In genomic region chr4:15681372-15682339, GRCh38 we compare ENCODE assay signal across 1 cellular context.
A peak's percentile ranks its signal among the peaks of the same experiment; 100 is the strongest.
TF ChIP-seq lines count a peak whose summit lies in the region.

Gene FAM200B (plus strand): TSS chr4:15681827. CDS start chr4:15686978, 5,151 bp downstream.

TF ChIP-seq in K562, 482 proteins besides CTCF, POLR2A, EP300 and RAD21 (continued from another document and continues in another):
- TF ChIP-seq ID3 (CRISPR knock-in tag; IDR thresholded peaks at IDR 0.05) (no peak), ID3 (tag; IDR thresholded peaks at IDR 0.05) (no peak), ZNF184 (CRISPR knock-in tag; IDR thresholded peaks at IDR 0.05) (no peak), E4F1 (CRISPR knock-in tag; IDR thresholded peaks at IDR 0.05; ENCODE audit: borderline replicate concordance) (no peak), SAP30 (IDR thresholded peaks at IDR 0.05; ENCODE audit: borderline replicate concordance, insufficient read depth, low read depth, low read length, poor library complexity, severe bottlenecking) (peak; percentile 97), ZNF431 (CRISPR knock-in tag; IDR thresholded peaks at IDR 0.05) (no peak), ZNF124 (CRISPR knock-in tag; IDR thresholded peaks at IDR 0.05) (no peak), MAFF (IDR thresholded peaks at IDR 0.05; ENCODE audit: low read length) (peak; percentile 84; the same call in 1 of the 2 replicates), BCLAF1 (IDR thresholded peaks at IDR 0.05; ENCODE audit: borderline replicate concordance in 1 of 2, control insufficient read depth in 1 of 2, low read depth in 2 of 2, low read length in 1 of 2) (no peak), ZNF316 (IDR thresholded peaks at IDR 0.05) (no peak), EP400 (IDR thresholded peaks at IDR 0.05) (peak; percentile 91), ZNF436 (CRISPR knock-in tag; IDR thresholded peaks at IDR 0.05) (no peak), ZNF551 (CRISPR knock-in tag; IDR thresholded peaks at IDR 0.05) (no peak), YY1 (IDR thresholded peaks at IDR 0.05; ENCODE audit: borderline replicate concordance in 1 of 3, control insufficient read depth in 1 of 3, extremely low read depth in 1 of 3, insufficient read depth in 3 of 3, insufficient read length in 1 of 3, insufficient replicate concordance in 2 of 3, low read depth in 1 of 3, low read length in 2 of 3) (peak in 2 of 3 experiments; percentile 24 to 64), NUFIP1 (IDR thresholded peaks at IDR 0.05; ENCODE audit: partially characterized antibody) (no peak), NFATC3 (IDR thresholded peaks at IDR 0.05) (no peak), RBM22 (IDR thresholded peaks at IDR 0.05; ENCODE audit: low read depth, low read length, poor library complexity, severe bottlenecking) (no peak), ZNF41 (CRISPR knock-in tag; conservative IDR thresholded peaks at IDR 0.05) (no peak), HMG20A (CRISPR knock-in tag; conservative IDR thresholded peaks at IDR 0.05) (no peak), NR0B1 (IDR thresholded peaks at IDR 0.05; ENCODE audit: partially characterized antibody) (no peak), ZBTB17 (CRISPR knock-in tag; IDR thresholded peaks at IDR 0.05) (no peak), TAF9B (IDR thresholded peaks at IDR 0.05; ENCODE audit: partially characterized antibody) (peak; percentile 74), SMARCC2 (IDR thresholded peaks at IDR 0.05; ENCODE audit: low read depth) (no peak), ZNF3 (CRISPR knock-in tag; IDR thresholded peaks at IDR 0.05) (no peak), PHB2 (IDR thresholded peaks at IDR 0.05; ENCODE audit: low read depth) (no peak), BDP1 (IDR thresholded peaks at IDR 0.05; ENCODE audit: insufficient read depth, insufficient read length) (no peak), RBM39 (optimal IDR thresholded peaks at IDR 0.05; ENCODE audit: low read depth, low read length) (no peak), U2AF2 (optimal IDR thresholded peaks at IDR 0.05; ENCODE audit: low read depth, low read length) (no peak), CC2D1A (IDR thresholded peaks at IDR 0.05) (peak; percentile 95), ZBTB33 (CRISPR knock-in tag; IDR thresholded peaks at IDR 0.05) (no peak), FOXP1 (CRISPR knock-in tag; IDR thresholded peaks at IDR 0.05) (0 out of 2 replicates have a peak, but pooled peaks have one; percentile 65), ZKSCAN1 (IDR thresholded peaks at IDR 0.05; ENCODE audit: low read depth, low read length) (no peak), CREM (IDR thresholded peaks at IDR 0.05; ENCODE audit: low read depth) (peak; percentile 33; the same call in 1 of the 2 replicates), ELF2 (CRISPR knock-in tag; IDR thresholded peaks at IDR 0.05) (no peak; the same call in 1 of the 2 replicates), HNRNPLL (IDR thresholded peaks at IDR 0.05; ENCODE audit: low read depth, low read length, poor library complexity, severe bottlenecking) (peak; percentile 92), CHCHD3 (CRISPR knock-in tag; IDR thresholded peaks at IDR 0.05) (no peak), SAFB (IDR thresholded peaks at IDR 0.05; ENCODE audit: borderline replicate concordance, low read depth, low read length) (no peak), BRCA1 (IDR thresholded peaks at IDR 0.05) (no peak), BRCA1 (CRISPR knock-in tag; IDR thresholded peaks at IDR 0.05) (no peak), HDAC2 (IDR thresholded peaks at IDR 0.05) (0 out of 2 replicates have a peak, but pooled peaks have one; percentile 57), POLR3G (IDR thresholded peaks at IDR 0.05; ENCODE audit: extremely low read depth, insufficient read length, insufficient replicate concordance) (no peak), ZBTB5 (IDR thresholded peaks at IDR 0.05) (no peak), ASH1L (IDR thresholded peaks at IDR 0.05; ENCODE audit: borderline replicate concordance, low read depth, partially characterized antibody) (no peak), TAL1 (IDR thresholded peaks at IDR 0.05) (no peak), WHSC1 (IDR thresholded peaks at IDR 0.05; ENCODE audit: low read length) (no peak), ZKSCAN3 (CRISPR knock-in tag; IDR thresholded peaks at IDR 0.05) (no peak), TBL1XR1 (IDR thresholded peaks at IDR 0.05; ENCODE audit: low read length in 2 of 2) (no peak), ZBTB12 (CRISPR knock-in tag; IDR thresholded peaks at IDR 0.05) (no peak), ZBTB1 (CRISPR knock-in tag; IDR thresholded peaks at IDR 0.05; ENCODE audit: borderline replicate concordance, low read depth) (no peak), RBFOX2 (IDR thresholded peaks at IDR 0.05; ENCODE audit: low read depth, low read length) (peak; percentile 96), ZNF586 (CRISPR knock-in tag; conservative IDR thresholded peaks at IDR 0.05) (no peak), HES1 (IDR thresholded peaks at IDR 0.05; ENCODE audit: low read depth) (no peak), DEAF1 (CRISPR knock-in tag; IDR thresholded peaks at IDR 0.05) (no peak), HSF4 (CRISPR knock-in tag; IDR thresholded peaks at IDR 0.05; ENCODE audit: borderline replicate concordance) (no peak), NONO (IDR thresholded peaks at IDR 0.05; ENCODE audit: low read depth in 2 of 2, low read length in 1 of 2) (no peak; a peak in 1 of 4 replicates)
